ENCODE assay signal across 8 cellular contexts in the genomic region with DNA sequence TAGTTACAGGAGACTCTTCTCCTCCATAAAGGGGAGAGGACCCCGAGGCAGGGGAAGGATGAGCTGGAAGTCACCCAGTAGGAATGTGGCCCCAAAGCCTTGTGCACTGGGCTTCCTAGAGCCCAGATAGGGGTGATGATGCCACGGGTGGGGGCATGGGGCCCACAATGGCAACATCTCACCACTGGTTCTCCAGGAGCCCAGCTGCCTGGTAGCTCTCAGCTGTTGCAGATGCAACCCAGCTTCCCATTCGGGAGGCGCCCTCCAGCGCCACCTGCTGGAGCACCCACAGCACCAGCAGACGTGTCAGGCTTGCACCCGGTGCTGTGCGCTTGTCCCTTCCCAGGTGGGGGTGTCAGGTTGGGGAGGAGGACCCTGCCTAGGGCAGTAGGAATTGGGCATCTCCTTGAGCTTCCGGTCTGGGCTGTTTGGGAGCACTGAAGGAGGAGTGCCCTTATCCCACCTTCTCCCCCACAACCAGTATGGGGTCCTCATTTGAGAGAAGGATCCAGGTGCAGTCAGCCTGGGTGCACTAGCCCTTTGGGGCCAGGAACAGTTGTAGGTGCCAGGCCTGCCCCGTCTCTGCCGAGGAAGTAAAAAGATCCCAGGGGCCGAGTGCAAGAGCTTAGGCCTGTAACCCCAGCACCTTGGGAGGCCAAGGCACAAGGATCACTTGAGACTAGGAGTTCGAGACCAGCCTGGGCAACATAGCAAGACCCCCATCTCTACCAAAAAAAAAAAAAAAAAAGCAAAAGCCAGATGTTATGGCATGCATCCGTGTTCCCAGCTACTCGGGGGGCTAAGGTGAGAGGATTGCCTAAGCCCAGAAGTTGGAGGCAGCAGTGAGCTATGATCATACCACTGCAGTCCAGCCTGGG. TPM values are rescaled to one million over a fixed set of nuclear protein-coding genes. Genes with fewer than 3 reads are reported as not detected.
DNase-seq lines count a peak whose midpoint lies in the region; ATAC-seq and TF ChIP-seq lines count a peak whose summit lies in the region.

No MANE protein-coding gene starts in this region.

- ATAC-seq in left ventricle myocardium superior (peak; percentile 83), GM18861 (IDR thresholded peaks at IDR 0.05; ENCODE audit: unreplicated experiment) (no peak), GM21786 (IDR thresholded peaks at IDR 0.05; ENCODE audit: unreplicated experiment) (no peak)

- H3K4me1 ChIP-seq in adipocyte (ENCODE audit: control insufficient read depth, insufficient read depth, low read length), result peaks cover 17% of the 10 kb centered on the region

- DNase-seq in ELF-1 (ENCODE audit: low read depth, low spot score) (peak; percentile 70), KG1 (lab: John Stamatoyannopoulos, UW) (peak; percentile 8), adipocyte (ENCODE audit: low read depth) (peak; percentile 80), left ventricle myocardium superior (peak; percentile 87), retinal pigment epithelial cell (ENCODE audit: low read depth) (no peak)

- peak overlapping the region; percentile 41 for H3K27ac Mint-ChIP-seq in T-helper 1 cell treated with Interleukin-12 subunit alpha and Interleukin-12 subunit beta and Interleukin-4 antibody, amounts not matched to agents 30 μg/mL and 1 μg/mL, for 36 hours

- peak overlapping the region; percentile 29 for H3K9ac ChIP-seq in adipocyte (ENCODE audit: low read length)

- H3K4me3 ChIP-seq in adipocyte (ENCODE audit: low read length) (no peak overlapping the region), retinal pigment epithelial cell (ENCODE audit: low read length) (no peak overlapping the region)

- H3K27me3 Mint-ChIP-seq in T-helper 1 cell treated with Interleukin-12 subunit alpha and Interleukin-12 subunit beta and Interleukin-4 antibody, amounts not matched to agents 30 μg/mL and 1 μg/mL, for 36 hours (ENCODE audit: low read depth), result no peaks in the 10 kb centered on the region

- H3K9me3 Mint-ChIP-seq in T-helper 1 cell treated with Interleukin-12 subunit alpha and Interleukin-12 subunit beta and Interleukin-4 antibody, amounts not matched to agents 30 μg/mL and 1 μg/mL, for 36 hours, result no peaks in the 10 kb centered on the region

- H3K27me3 ChIP-seq in adipocyte (replicated peaks; ENCODE audit: control insufficient read depth, insufficient read depth, low read length), result no peaks in the 10 kb centered on the region

- H3K9me3 ChIP-seq in adipocyte (ENCODE audit: control insufficient read depth, low read length), result no peaks in the 10 kb centered on the region

- no peak overlapping the region for H3K4me3 Mint-ChIP-seq in T-helper 1 cell treated with Interleukin-12 subunit alpha and Interleukin-12 subunit beta and Interleukin-4 antibody, amounts not matched to agents 30 μg/mL and 1 μg/mL, for 36 hours

- peaks cover 45% of the 10 kb centered on the region for H3K36me3 ChIP-seq in adipocyte (ENCODE audit: control insufficient read depth, insufficient read depth, low read length, severe bottlenecking)

- peak; percentile 96 for TF ChIP-seq CTCF in retinal pigment epithelial cell (conservative IDR thresholded peaks at IDR 0.05; ENCODE audit: low read depth, low read length)

- H3K4me1 Mint-ChIP-seq in T-helper 1 cell treated with Interleukin-12 subunit alpha and Interleukin-12 subunit beta and Interleukin-4 antibody, amounts not matched to agents 30 μg/mL and 1 μg/mL, for 36 hours (ENCODE audit: low read depth), result peaks cover 2% of the 10 kb centered on the region

- H3K36me3 Mint-ChIP-seq in T-helper 1 cell treated with Interleukin-12 subunit alpha and Interleukin-12 subunit beta and Interleukin-4 antibody, amounts not matched to agents 30 μg/mL and 1 μg/mL, for 36 hours (ENCODE audit: low read depth), result peaks cover 33% of the 10 kb centered on the region

- intact Hi-C loops in left ventricle myocardium superior (cut with micrococcal nuclease), result no loop called here

RNA-seq across cellular contexts. Expression of gene CDIPT, which starts 14.4 kb away (rescaled TPM):
- total RNA-seq in left ventricle myocardium superior, result 65.8 TPM

RNA-seq across cellular contexts. Expression of gene MVP, which starts 28.4 kb away (rescaled TPM):
- total RNA-seq in left ventricle myocardium superior, result 47.0 TPM

RNA-seq across cellular contexts. Expression of gene PAGR1, which starts 32.7 kb away (rescaled TPM):
- 16.2 TPM for total RNA-seq in left ventricle myocardium superior

RNA-seq across cellular contexts. Expression of gene PRRT2, which starts 36.7 kb away (rescaled TPM):
- total RNA-seq in left ventricle myocardium superior, result 3.1 TPM

RNA-seq across cellular contexts. Expression of gene MAZ, which starts 42.3 kb away (rescaled TPM):
- 101 TPM for total RNA-seq in left ventricle myocardium superior
